ENCODE assay signal across 16 cellular contexts in the genomic region with DNA sequence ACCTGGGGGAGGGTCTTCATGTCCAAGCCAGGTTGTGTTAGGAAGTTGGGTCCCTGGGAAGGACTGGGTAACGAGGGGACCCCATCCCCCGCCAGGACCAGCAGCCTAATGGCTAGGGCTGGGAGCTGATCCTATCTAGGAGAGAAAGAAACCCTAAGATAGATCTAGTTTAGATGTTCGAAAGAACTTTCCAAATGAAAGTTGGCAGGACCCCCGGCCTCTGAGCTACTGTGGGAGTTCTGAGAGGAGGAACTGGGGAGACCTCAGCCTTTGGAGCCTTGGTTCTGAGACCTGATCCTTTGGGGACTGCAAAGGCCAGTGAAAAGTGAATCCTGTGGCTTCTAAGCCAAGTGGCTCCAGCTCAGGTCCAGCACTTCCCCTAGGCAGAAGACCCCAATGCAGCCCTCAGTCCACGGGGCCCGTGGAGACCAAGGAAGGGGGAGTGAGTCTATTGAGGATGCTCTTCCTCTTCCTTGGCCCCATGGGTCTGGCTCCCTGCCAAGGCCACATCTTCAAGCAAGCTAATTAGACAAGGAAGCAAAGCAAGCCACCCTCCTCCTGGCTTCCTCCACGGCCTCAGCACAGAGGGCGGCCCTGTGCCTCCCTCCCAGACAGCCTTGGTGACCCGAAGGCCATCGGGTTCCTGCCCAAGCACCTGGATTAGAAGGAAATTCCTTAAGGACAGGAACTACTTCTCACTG. TPM values are rescaled to one million over a fixed set of nuclear protein-coding genes. Genes with fewer than 3 reads are reported as not detected.
A peak's percentile ranks its signal among the peaks of the same experiment; 100 is the strongest.
DNase-seq lines count a peak whose midpoint lies in the region; ATAC-seq and TF ChIP-seq lines count a peak whose summit lies in the region.
"Had no signal": no experiment of that assay in that cellular context is flagged by ENCODE, and none has a peak within 500 bp of the region (broad histone marks: within the 10 kb centered on the region; RNA-seq: fewer than 3 reads in every experiment).

No MANE protein-coding gene starts in this region.

- ATAC-seq in Right ventricle myocardium superior (ENCODE audit: poor library complexity) (no peak), HG03135 (IDR thresholded peaks at IDR 0.05; ENCODE audit: unreplicated experiment) (no peak)
- ATAC-seq in stimulated activated naive B cell treated with anti-CD40 and anti-IgM and Interleukin-4, amounts not matched to agents 10 μg/mL and 1 μg/mL and 100 μg/mL, for 72 hours (replicated peaks): no peak
- ATAC-seq: right cardiac atrium had no signal

- peak; percentile 63 for DNase-seq in Right ventricle myocardium superior
- no peak for DNase-seq in cardiac septum (ENCODE audit: low spot score)
- peak; percentile 34 for DNase-seq in NOMO-1 treated with DMSO at 0.1 percent for 48 hours (lab: John Stamatoyannopoulos, UW; ENCODE audit: unreplicated experiment)
- DNase-seq in chondrocyte (ENCODE audit: low spot score): no peak
- no peak for DNase-seq in stimulated activated naive B cell treated with anti-CD40 and anti-IgM and Interleukin-4, amounts not matched to agents 10 μg/mL and 1 μg/mL and 100 μg/mL, for 72 hours
- DNase-seq in AG08395 (ENCODE audit: low spot score): no peak
- DNase-seq in DMS 273 treated with DMSO at 0.1 percent for 48 hours (lab: John Stamatoyannopoulos, UW): no peak
- DNase-seq: EL; hypothalamus; left ventricle myocardium inferior; NCI-H526; stimulated activated CD4-positive, alpha-beta T cell treated with anti-CD3 and anti-CD28 coated beads, Interleukin-4, amount 100 ng/mL, for 1 hour had no signal

- TF ChIP-seq CTCF in chondrocyte (IDR thresholded peaks at IDR 0.05): no peak

- peaks cover 7% of the 10 kb centered on the region for H3K36me3 Mint-ChIP-seq in chondrocyte (ENCODE audit: low read depth)
- H3K36me3 Mint-ChIP-seq in stimulated activated naive B cell treated with anti-CD40 and anti-IgM and Interleukin-4, amounts not matched to agents 10 μg/mL and 1 μg/mL and 100 μg/mL, for 72 hours: peaks cover 19 to 46% of the 10 kb centered on the region in 2 donors

- intact Hi-C loops in Right ventricle myocardium superior (cut with DNase I): no loop called here
- intact Hi-C loops in cardiac septum (cut with DNase I): no loop called here

- H3K27ac Mint-ChIP-seq in chondrocyte (ENCODE audit: unreplicated experiment): peak overlapping the region; percentile 61
- peak overlapping the region; percentile 70 for H3K27ac Mint-ChIP-seq in stimulated activated naive B cell treated with anti-CD40 and anti-IgM and Interleukin-4, amounts not matched to agents 10 μg/mL and 1 μg/mL and 100 μg/mL, for 72 hours
- H3K27ac Mint-ChIP-seq: nephron had no signal

- H3K4me1 Mint-ChIP-seq in chondrocyte (ENCODE audit: low read depth): no peaks in the 10 kb centered on the region
- peaks cover 4 to 6% of the 10 kb centered on the region in 2 donors for H3K4me1 Mint-ChIP-seq in stimulated activated naive B cell treated with anti-CD40 and anti-IgM and Interleukin-4, amounts not matched to agents 10 μg/mL and 1 μg/mL and 100 μg/mL, for 72 hours
- H3K4me1 Mint-ChIP-seq: nephron had no signal

- H3K27me3 Mint-ChIP-seq in chondrocyte (ENCODE audit: low read depth): no peaks in the 10 kb centered on the region
- H3K27me3 Mint-ChIP-seq in stimulated activated naive B cell treated with anti-CD40 and anti-IgM and Interleukin-4, amounts not matched to agents 10 μg/mL and 1 μg/mL and 100 μg/mL, for 72 hours: no peaks in the 10 kb centered on the region

- no peaks in the 10 kb centered on the region for H3K9me3 Mint-ChIP-seq in chondrocyte (ENCODE audit: low read depth)
- H3K9me3 Mint-ChIP-seq in stimulated activated naive B cell treated with anti-CD40 and anti-IgM and Interleukin-4, amounts not matched to agents 10 μg/mL and 1 μg/mL and 100 μg/mL, for 72 hours: no peaks in the 10 kb centered on the region
- H3K9me3 Mint-ChIP-seq: nephron had no signal

- no peak overlapping the region for H3K4me3 Mint-ChIP-seq in chondrocyte (ENCODE audit: unreplicated experiment)
- H3K4me3 Mint-ChIP-seq in stimulated activated naive B cell treated with anti-CD40 and anti-IgM and Interleukin-4, amounts not matched to agents 10 μg/mL and 1 μg/mL and 100 μg/mL, for 72 hours: no peak overlapping the region
- H3K4me3 Mint-ChIP-seq: nephron had no signal

RNA-seq across cellular contexts. Expression of a gene that starts 23.5 kb away (rescaled TPM):
- total RNA-seq in Right ventricle myocardium superior: 194 TPM
- 186 TPM for total RNA-seq in cardiac septum
- total RNA-seq in chondrocyte: 182 to 214 TPM (median 192 TPM) in 3 replicates

RNA-seq across cellular contexts. Expression of a gene that starts 24.5 kb away (rescaled TPM):
- total RNA-seq in Right ventricle myocardium superior (91.6 TPM), cardiac septum (85.8 TPM), chondrocyte (21.7 to 32.4 TPM (median 23.0 TPM) in 3 replicates)

RNA-seq across cellular contexts. Expression of a gene that starts 26.7 kb away (rescaled TPM):
- total RNA-seq in Right ventricle myocardium superior (0.51 TPM), cardiac septum (1.3 TPM), chondrocyte (1.6 to 4.0 TPM (median 3.6 TPM) in 3 replicates)

RNA-seq across cellular contexts. Expression of a gene that starts 35.8 kb away (rescaled TPM):
- total RNA-seq in Right ventricle myocardium superior (not detected), cardiac septum (not detected), chondrocyte (not detected in 3 replicates)
- total RNA-seq: left ventricle myocardium inferior, right cardiac atrium, ureter had no signal

RNA-seq across cellular contexts. Expression of a gene that starts 43.5 kb away (rescaled TPM):
- total RNA-seq in Right ventricle myocardium superior (15.5 TPM), cardiac septum (24.7 TPM), chondrocyte (10.0 to 12.6 TPM (median 11.7 TPM) in 3 replicates)

Comparison
In these comparisons a context has a peak if more than half of its experiments do, and no peak if none do; other contexts are left out.
1. DNase-seq: peak in Right ventricle myocardium superior (single experiment) and NOMO-1 treated with DMSO at 0.1 percent for 48 hours (single experiment); none in cardiac septum (single experiment), chondrocyte (single experiment), stimulated activated naive B cell treated with anti-CD40 and anti-IgM and Interleukin-4, amounts not matched to agents 10 μg/mL and 1 μg/mL and 100 μg/mL, for 72 hours (single experiment), AG08395 (single experiment) and DMS 273 treated with DMSO at 0.1 percent for 48 hours (single experiment).